Comparison of ENCODE assay signal across 21 cellular contexts in the genomic region with DNA sequence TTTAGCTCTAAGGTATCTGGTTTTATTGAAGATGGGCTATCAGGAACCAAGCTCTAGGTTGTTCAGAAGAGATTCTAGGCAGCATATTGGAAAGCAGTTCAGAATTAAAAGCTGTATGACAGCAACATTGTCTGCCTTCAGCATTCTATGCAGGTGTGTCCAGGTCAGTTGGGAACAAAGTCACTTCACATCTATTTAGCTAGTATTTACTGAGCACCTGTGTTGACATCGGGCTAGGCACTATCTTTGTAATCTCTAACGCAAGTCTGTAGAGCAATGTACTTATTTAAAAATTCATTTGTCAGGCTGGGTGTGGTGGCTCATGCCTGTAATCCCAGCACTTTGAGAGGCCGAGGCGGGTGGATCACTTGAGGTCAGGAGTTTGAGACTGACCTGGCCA.
"Had no signal": no experiment of that assay in that cellular context is flagged by ENCODE, and none has a peak within 500 bp of the region (broad histone marks: within the 10 kb centered on the region; RNA-seq: fewer than 3 reads in every experiment).

No MANE protein-coding gene starts in this region.

- ATAC-seq: activated CD8-positive, alpha-beta memory T cell treated with anti-CD3 and anti-CD28 coated beads, Interleukin-2, amount 10 ng/mL, durations not matched to agents 7 days and 5 days; activated naive CD4-positive, alpha-beta T cell treated with anti-CD3 and anti-CD28 coated beads, Interleukin-2, amount 50 U/mL, for 72 hours; heart left ventricle; T-helper 17 cell had no signal

- H3K27ac ChIP-seq: brain microvascular endothelial cell, heart left ventricle, lower lobe of right lung, neural progenitor cell, ovary, upper lobe of left lung had no signal

- H3K27me3 Mint-ChIP-seq: activated B cell treated with CpG ODN at 0.5 μM for 24 hours; activated CD8-positive, alpha-beta memory T cell treated with anti-CD3 and anti-CD28 coated beads, Interleukin-2, amount 10 ng/mL, durations not matched to agents 7 days and 5 days; central memory CD8-positive, alpha-beta T cell; T-helper 17 cell had no signal

- H3K4me3 ChIP-seq: heart left ventricle, lower lobe of right lung, neural progenitor cell, ovary, upper lobe of left lung had no signal

- H3K27me3 ChIP-seq: brain microvascular endothelial cell, heart left ventricle, neural progenitor cell, ovary, upper lobe of left lung had no signal

- H3K9ac ChIP-seq: neural progenitor cell had no signal

- H3K4me3 Mint-ChIP-seq: activated B cell treated with CpG ODN at 0.5 μM for 24 hours; activated CD8-positive, alpha-beta memory T cell treated with anti-CD3 and anti-CD28 coated beads, Interleukin-2, amount 10 ng/mL, durations not matched to agents 7 days and 5 days; central memory CD8-positive, alpha-beta T cell; neural progenitor cell; T-helper 17 cell had no signal

- DNase-seq: activated B cell treated with CpG ODN at 0.5 μM for 24 hours; activated CD4-positive, alpha-beta T cell treated with anti-CD3 and anti-CD28 coated beads, Interleukin-2, amount 50 U/mL, for 4 hours; activated CD8-positive, alpha-beta memory T cell treated with anti-CD3 and anti-CD28 coated beads, Interleukin-2, amount 10 ng/mL, durations not matched to agents 7 days and 5 days; activated effector memory CD4-positive, alpha-beta T cell treated with Interleukin-2 at 50 U/mL for 16 hours; activated T-cell treated with anti-CD3 and anti-CD28 coated beads, Interleukin-2, amount 50 U/mL, for 1 hour; brain microvascular endothelial cell; effector CD8-positive, alpha-beta T cell; foreskin melanocyte; heart left ventricle; lower lobe of right lung; midbrain; ovary; retina; stimulated activated CD4-positive, alpha-beta T cell treated with anti-CD3 and anti-CD28 coated beads, Interleukin-15, amount 100 ng/mL, for 24 hours; stimulated activated CD4-positive, alpha-beta T cell treated with anti-CD3 and anti-CD28 coated beads, Interleukin-4, amount 100 ng/mL, for 1 hour; stimulated activated naive CD4-positive, alpha-beta T cell; T-helper 17 cell; upper lobe of left lung had no signal

- H3K9me3 ChIP-seq: heart left ventricle, lower lobe of right lung, ovary, upper lobe of left lung had no signal

- H3K4me2 ChIP-seq: neural progenitor cell had no signal

- H2AFZ ChIP-seq: neural progenitor cell had no signal

- H3K9me3 Mint-ChIP-seq: activated B cell treated with CpG ODN at 0.5 μM for 24 hours; activated naive CD4-positive, alpha-beta T cell treated with anti-CD3 and anti-CD28 coated beads, Interleukin-2, amount 50 U/mL, for 72 hours; central memory CD8-positive, alpha-beta T cell had no signal

- H3K27ac Mint-ChIP-seq: activated B cell treated with CpG ODN at 0.5 μM for 24 hours; activated CD8-positive, alpha-beta memory T cell treated with anti-CD3 and anti-CD28 coated beads, Interleukin-2, amount 10 ng/mL, durations not matched to agents 7 days and 5 days; activated naive CD4-positive, alpha-beta T cell treated with anti-CD3 and anti-CD28 coated beads, Interleukin-2, amount 50 U/mL, for 72 hours; neural progenitor cell had no signal

- H3K36me3 ChIP-seq: neural progenitor cell, ovary had no signal
